ENCODE assay signal across 26 cellular contexts in genomic region chr2:200758341-200758740, GRCh38.
"Had no signal": no experiment of that assay in that cellular context is flagged by ENCODE, and none has a peak within 500 bp of the region (broad histone marks: within the 10 kb centered on the region; RNA-seq: fewer than 3 reads in every experiment).

No MANE protein-coding gene starts in this region.

- H3K4me3 Mint-ChIP-seq: activated CD4-positive, alpha-beta memory T cell treated with anti-CD3 and anti-CD28 coated beads, Interleukin-2, amount 10 ng/mL, durations not matched to agents 7 days and 5 days; activated naive CD4-positive, alpha-beta T cell treated with anti-CD3 and anti-CD28 coated beads, Interleukin-2, amount 10 ng/mL, durations not matched to agents 7 days and 5 days; activated naive CD8-positive, alpha-beta T cell treated with anti-CD3 and anti-CD28 coated beads for 36 hours; activated T-helper 17 cell treated with anti-CD3 and anti-CD28 coated beads, Interleukin-2, amount 50 U/mL, for 72 hours; T-cell had no signal

- H3K27ac ChIP-seq: coronary artery, VCaP had no signal

- ATAC-seq: activated T-helper 17 cell treated with anti-CD3 and anti-CD28 coated beads, Interleukin-2, amount 50 U/mL, for 72 hours; Panc1; T-cell had no signal

- H3K4me1 Mint-ChIP-seq: activated naive CD4-positive, alpha-beta T cell treated with anti-CD3 and anti-CD28 coated beads, Interleukin-2, amount 10 ng/mL, durations not matched to agents 7 days and 5 days; activated T-helper 17 cell treated with anti-CD3 and anti-CD28 coated beads, Interleukin-2, amount 50 U/mL, for 72 hours; T-cell had no signal

- DNase-seq: activated CD4-positive, alpha-beta memory T cell treated with anti-CD3 and anti-CD28 coated beads, Interleukin-2, amount 10 ng/mL, durations not matched to agents 7 days and 5 days; activated CD4-positive, alpha-beta T cell treated with anti-CD3 and anti-CD28 coated beads, Interleukin-2, amount 50 U/mL, for 1 hour; activated CD4-positive, CD25-positive, alpha-beta regulatory T cell; activated gamma-delta T cell; activated naive CD4-positive, alpha-beta T cell treated with anti-CD3 and anti-CD28 coated beads, Interleukin-2, amount 10 ng/mL, durations not matched to agents 7 days and 5 days; activated naive CD8-positive, alpha-beta T cell treated with anti-CD3 and anti-CD28 coated beads for 36 hours; activated T-cell treated with anti-CD3 and anti-CD28 coated beads for 4 hours; activated T-cell treated with anti-CD3 and anti-CD28 coated beads, Interleukin-2, amount 50 U/mL, for 48 hours; anterior cingulate cortex; central memory CD4-positive, alpha-beta T cell; Karpas-422; MM.1S; NCI-H1105; NCI-H1436; NCI-H1694 treated with DMSO at 0.1 percent for 48 hours; NCI-H2029 treated with DMSO at 0.1 percent for 48 hours; NCI-H345; NCI-H510A; SHP77 treated with DMSO at 0.1 percent for 48 hours; T-cell; T-helper 2 cell; T1000 had no signal

- H3K27ac Mint-ChIP-seq: activated CD4-positive, alpha-beta memory T cell treated with anti-CD3 and anti-CD28 coated beads, Interleukin-2, amount 10 ng/mL, durations not matched to agents 7 days and 5 days; activated naive CD4-positive, alpha-beta T cell treated with anti-CD3 and anti-CD28 coated beads, Interleukin-2, amount 10 ng/mL, durations not matched to agents 7 days and 5 days; activated naive CD8-positive, alpha-beta T cell treated with anti-CD3 and anti-CD28 coated beads for 36 hours; activated T-helper 17 cell treated with anti-CD3 and anti-CD28 coated beads, Interleukin-2, amount 50 U/mL, for 72 hours; T-cell had no signal

- H3K9me3 Mint-ChIP-seq: activated CD4-positive, alpha-beta memory T cell treated with anti-CD3 and anti-CD28 coated beads, Interleukin-2, amount 10 ng/mL, durations not matched to agents 7 days and 5 days; activated naive CD4-positive, alpha-beta T cell treated with anti-CD3 and anti-CD28 coated beads, Interleukin-2, amount 10 ng/mL, durations not matched to agents 7 days and 5 days; activated naive CD8-positive, alpha-beta T cell treated with anti-CD3 and anti-CD28 coated beads for 36 hours; activated T-helper 17 cell treated with anti-CD3 and anti-CD28 coated beads, Interleukin-2, amount 50 U/mL, for 72 hours; T-cell had no signal

- H3K36me3 Mint-ChIP-seq: activated naive CD4-positive, alpha-beta T cell treated with anti-CD3 and anti-CD28 coated beads, Interleukin-2, amount 10 ng/mL, durations not matched to agents 7 days and 5 days; activated naive CD8-positive, alpha-beta T cell treated with anti-CD3 and anti-CD28 coated beads for 36 hours; T-cell had no signal

- H3K4me3 ChIP-seq: coronary artery had no signal
